ENCODE assay signal across 11 cellular contexts in the genomic region with DNA sequence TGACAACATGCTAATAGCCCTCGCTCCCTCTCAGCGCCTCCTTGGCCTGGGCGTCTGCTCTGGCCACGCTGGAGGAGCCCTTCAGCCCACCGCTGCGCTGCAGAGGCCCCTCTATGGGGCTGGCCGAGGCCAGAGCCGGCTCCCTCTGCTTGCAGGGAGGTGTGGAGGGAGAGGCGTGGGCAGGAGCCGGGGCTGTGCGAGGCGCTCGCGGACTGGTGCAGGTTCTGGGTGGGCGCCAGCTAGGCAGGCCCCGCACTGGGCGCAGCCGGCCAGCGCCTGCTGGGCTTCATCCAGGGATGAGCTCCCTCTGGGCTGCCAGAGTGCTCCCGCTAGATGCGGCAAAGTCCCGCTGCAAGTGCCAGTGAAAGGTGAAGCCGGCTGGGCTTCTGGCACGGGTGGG.
"Had no signal": no experiment of that assay in that cellular context is flagged by ENCODE, and none has a peak within 500 bp of the region (broad histone marks: within the 10 kb centered on the region; RNA-seq: fewer than 3 reads in every experiment).

No MANE protein-coding gene starts in this region.

- FAIRE-seq: H1, H54 had no signal

- H3K9me3 Mint-ChIP-seq: GM23338 had no signal

- H3K27ac ChIP-seq: GM23248 had no signal

- H3K9ac ChIP-seq: GM23248 had no signal

- H3K4me3 ChIP-seq: GM23248, GM23338, HAP-1 had no signal

- H3K27ac Mint-ChIP-seq: GM23338, H9, HFFc6 had no signal

- ATAC-seq: HCT116 had no signal

- H3K36me3 ChIP-seq: HAP-1 had no signal

- DNase-seq: GM23248, GOT3, H7, H9, HCEC 1CT, HFFc6 had no signal

- H3K9me3 ChIP-seq: HAP-1 had no signal

- H3K4me3 Mint-ChIP-seq: GM23338, H9, HFFc6 had no signal

- H3K4me1 ChIP-seq: HAP-1 had no signal
